3 cellular contexts compared by ENCODE assay signal in the genomic region with DNA sequence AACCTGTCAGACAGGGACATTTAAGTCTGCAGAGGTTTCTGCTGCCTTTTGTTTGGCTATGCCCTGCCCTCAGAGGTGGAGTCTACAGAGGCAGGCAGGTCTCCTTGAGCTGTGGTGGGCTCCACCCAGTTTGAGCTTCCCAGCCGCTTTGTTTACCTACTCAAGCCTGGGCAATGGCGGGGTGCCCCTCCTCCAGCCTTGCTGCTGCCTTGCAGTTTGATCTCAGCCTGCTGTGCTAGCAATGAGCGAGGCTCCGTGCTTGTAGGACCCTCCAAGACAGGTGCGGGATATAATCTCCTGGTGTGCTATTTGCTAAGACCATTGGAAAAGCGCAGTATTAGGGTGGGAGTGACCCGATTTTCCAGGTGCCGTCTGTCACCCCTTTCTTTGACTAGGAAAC.
DNase-seq lines count a peak whose midpoint lies in the region; FAIRE-seq and TF ChIP-seq lines count a peak whose summit lies in the region.
"Not testable (repeated sequence)": the region's sequence is repeated elsewhere in the genome, so short reads cannot be mapped to it uniquely, and the experiment has no call there.

No MANE protein-coding gene starts in this region.

- DNase-seq in chondrocyte (ENCODE audit: low spot score): peak; percentile 38
- DNase-seq in kidney: peak; percentile 63
- peak; percentile 63 for DNase-seq in posterior vena cava (ENCODE audit: low spot score)

- H3K9me3 Mint-ChIP-seq in chondrocyte (ENCODE audit: low read depth): peaks cover 23% of the 10 kb centered on the region

- not testable (repeated sequence) for H3K27ac ChIP-seq in kidney (ENCODE audit: low read depth in 2 of 2, low read length in 2 of 2)

- H3K4me3 ChIP-seq in kidney (ENCODE audit: low read length in 2 of 2): not testable (repeated sequence)

- H3K27me3 Mint-ChIP-seq in chondrocyte (ENCODE audit: low read depth): not testable (repeated sequence)

- H3K36me3 Mint-ChIP-seq in chondrocyte (ENCODE audit: low read depth): not testable (repeated sequence)

- FAIRE-seq in kidney (lab: Jason Lieb, UNC): not testable (repeated sequence)

- not testable (repeated sequence) for H3K4me1 ChIP-seq in kidney (ENCODE audit: control insufficient read depth in 1 of 2, insufficient read depth in 1 of 2, low read depth in 1 of 2, low read length in 2 of 2)

- not testable (repeated sequence) for H3K4me1 Mint-ChIP-seq in chondrocyte (ENCODE audit: low read depth)

- H3K36me3 ChIP-seq in kidney (ENCODE audit: control insufficient read depth in 1 of 2, insufficient read depth in 2 of 2, low read length in 2 of 2): not testable (repeated sequence)

- H3K9me3 ChIP-seq in kidney (ENCODE audit: control insufficient read depth in 1 of 2, low read length in 2 of 2): not testable (repeated sequence)

- not testable (repeated sequence) for TF ChIP-seq CTCF in chondrocyte (IDR thresholded peaks at IDR 0.05); kidney (IDR thresholded peaks at IDR 0.05; ENCODE audit: borderline replicate concordance, extremely low read depth, insufficient read depth)

- not testable (repeated sequence) for H3K4me3 Mint-ChIP-seq in chondrocyte (ENCODE audit: unreplicated experiment)

- H3K9ac ChIP-seq in kidney (ENCODE audit: low read length in 2 of 2): not testable (repeated sequence)

- not testable (repeated sequence) for H3K27ac Mint-ChIP-seq in chondrocyte (ENCODE audit: unreplicated experiment)

- intact Hi-C loops in kidney (cut with DNase I); posterior vena cava (cut with DNase I): not testable (repeated sequence)
